ENCODE assay signal across 9 cellular contexts in genomic region chr1:29849038-29849750, GRCh38.
A peak's percentile ranks its signal among the peaks of the same experiment; 100 is the strongest.
DNase-seq lines count a peak whose midpoint lies in the region; ATAC-seq, FAIRE-seq and TF ChIP-seq lines count a peak whose summit lies in the region.
"Had no signal": no experiment of that assay in that cellular context is flagged by ENCODE, and none has a peak within 500 bp of the region (broad histone marks: within the 10 kb centered on the region; RNA-seq: fewer than 3 reads in every experiment).

No MANE protein-coding gene starts in this region.

- H3K4me3 ChIP-seq in adipocyte (ENCODE audit: low read length) (no peak overlapping the region), suprapubic skin (no peak overlapping the region)
- H3K4me3 ChIP-seq: Peyer's patch had no signal

- H3K9me3 ChIP-seq in adipocyte (ENCODE audit: control insufficient read depth, low read length), result peaks cover 1% of the 10 kb centered on the region
- no peaks in the 10 kb centered on the region for H3K9me3 ChIP-seq in suprapubic skin
- H3K9me3 ChIP-seq: Peyer's patch had no signal

- peak; percentile 42 for TF ChIP-seq CTCF in CD14-positive monocyte (IDR thresholded peaks at IDR 0.05)
- no peak for TF ChIP-seq CTCF in suprapubic skin (IDR thresholded peaks at IDR 0.05)

- H3K4me1 ChIP-seq in adipocyte (ENCODE audit: control insufficient read depth, insufficient read depth, low read length) (no peaks in the 10 kb centered on the region), suprapubic skin (no peaks in the 10 kb centered on the region)
- H3K4me1 ChIP-seq: Peyer's patch had no signal

- H3K9me3 Mint-ChIP-seq in CD14-positive monocyte, result no peaks in the 10 kb centered on the region
- H3K9me3 Mint-ChIP-seq in stimulated activated naive CD8-positive, alpha-beta T cell treated with anti-CD3 and anti-CD28 coated beads, Interleukin-15, amount 100 ng/mL, for 72 hours, result no peaks in the 10 kb centered on the region

- H3K36me3 Mint-ChIP-seq in CD14-positive monocyte, result no peaks in the 10 kb centered on the region

- TF ChIP-seq EP300 in suprapubic skin (IDR thresholded peaks at IDR 0.05), result no peak

- no peaks in the 10 kb centered on the region for H3K4me1 Mint-ChIP-seq in CD14-positive monocyte
- no peaks in the 10 kb centered on the region for H3K4me1 Mint-ChIP-seq in stimulated activated naive CD8-positive, alpha-beta T cell treated with anti-CD3 and anti-CD28 coated beads, Interleukin-15, amount 100 ng/mL, for 72 hours

- WGBS in suprapubic skin, result 51% methylated on average over 10 of the region's 10 CpGs

- intact Hi-C loops in CD14-positive monocyte (cut with micrococcal nuclease), result no loop called here

- H3K4me3 Mint-ChIP-seq in CD14-positive monocyte, result no peak overlapping the region
- no peak overlapping the region for H3K4me3 Mint-ChIP-seq in stimulated activated naive CD8-positive, alpha-beta T cell treated with anti-CD3 and anti-CD28 coated beads, Interleukin-15, amount 100 ng/mL, for 72 hours

- peak; percentile 58 for FAIRE-seq in GM19239 (lab: Jason Lieb, UNC)

- no peak overlapping the region for H3K9ac ChIP-seq in adipocyte (ENCODE audit: low read length)

- no peaks in the 10 kb centered on the region for H3K36me3 ChIP-seq in adipocyte (ENCODE audit: control insufficient read depth, insufficient read depth, low read length, severe bottlenecking)
- no peaks in the 10 kb centered on the region for H3K36me3 ChIP-seq in suprapubic skin
- H3K36me3 ChIP-seq: Peyer's patch had no signal

- H3K27ac Mint-ChIP-seq in CD14-positive monocyte, result peak overlapping the region in 1 of 7 donors; percentile 18
- H3K27ac Mint-ChIP-seq in stimulated activated naive CD8-positive, alpha-beta T cell treated with anti-CD3 and anti-CD28 coated beads, Interleukin-15, amount 100 ng/mL, for 72 hours, result no peak overlapping the region

- peaks cover 75% of the 10 kb centered on the region for H3K27me3 ChIP-seq in adipocyte (replicated peaks; ENCODE audit: control insufficient read depth, insufficient read depth, low read length)
- H3K27me3 ChIP-seq in suprapubic skin, result peaks cover 41% of the 10 kb centered on the region
- H3K27me3 ChIP-seq: Peyer's patch had no signal

- H3K27ac ChIP-seq in suprapubic skin, result no peak overlapping the region
- H3K27ac ChIP-seq: Peyer's patch had no signal

- peaks cover 0 to 9% (median 0%) of the 10 kb centered on the region in 3 donors for H3K27me3 Mint-ChIP-seq in CD14-positive monocyte (ENCODE audit: low read depth in 3 of 3)
- peaks cover 46% of the 10 kb centered on the region for H3K27me3 Mint-ChIP-seq in stimulated activated naive CD8-positive, alpha-beta T cell treated with anti-CD3 and anti-CD28 coated beads, Interleukin-15, amount 100 ng/mL, for 72 hours

- ATAC-seq in stimulated activated naive CD8-positive, alpha-beta T cell treated with anti-CD3 and anti-CD28 coated beads, Interleukin-15, amount 100 ng/mL, for 72 hours, result peak; percentile 60

- DNase-seq in CD14-positive monocyte (ENCODE audit: low spot score) (no peak), GM19239 (ENCODE audit: insufficient read length, low spot score) (peak; percentile 13), OCI-M1 (lab: John Stamatoyannopoulos, UW) (peak; percentile 19), adipocyte (ENCODE audit: low read depth) (peak; percentile 67), left kidney (ENCODE audit: low read depth, low spot score) (peak; percentile 52), NCI-H1694 (lab: John Stamatoyannopoulos, UW) (no peak), suprapubic skin (ENCODE audit: low spot score in 2 of 2) (no peak)
- peak; percentile 34 to 48 for DNase-seq in stimulated activated naive CD8-positive, alpha-beta T cell treated with anti-CD3 and anti-CD28 coated beads, Interleukin-15, amount 100 ng/mL, for 72 hours

- TF ChIP-seq POLR2A in suprapubic skin (IDR thresholded peaks at IDR 0.05), result no peak

Comparison
In these comparisons a context has a peak if more than half of its experiments do, and no peak if none do; other contexts are left out.
1. DNase-seq: peak in GM19239 (single experiment), OCI-M1 (single experiment), adipocyte (single experiment), left kidney (single experiment) and stimulated activated naive CD8-positive, alpha-beta T cell treated with anti-CD3 and anti-CD28 coated beads, Interleukin-15, amount 100 ng/mL, for 72 hours (2 of 2); none in CD14-positive monocyte (single experiment), NCI-H1694 (single experiment) and suprapubic skin (0 of 2).